ENCODE assay signal across 34 cellular contexts in genomic region chr1:153431928-153432327, GRCh38. TPM values are rescaled to one million over a fixed set of nuclear protein-coding genes. Genes with fewer than 3 reads are reported as not detected.
"Had no signal": no experiment of that assay in that cellular context is flagged by ENCODE, and none has a peak within 500 bp of the region (broad histone marks: within the 10 kb centered on the region; RNA-seq: fewer than 3 reads in every experiment).

No MANE protein-coding gene starts in this region.

- H3K36me3 ChIP-seq: ascending aorta, breast epithelium, gastroesophageal sphincter, heart right ventricle had no signal

- H3K27ac ChIP-seq: ascending aorta, breast epithelium, epithelial cell of prostate, gastroesophageal sphincter, heart right ventricle had no signal

- H3K4me3 ChIP-seq: ascending aorta, breast epithelium, gastroesophageal sphincter, heart right ventricle had no signal

- H3K27me3 ChIP-seq: ascending aorta had no signal

- H3K9me3 ChIP-seq: ascending aorta, breast epithelium, gastroesophageal sphincter, heart right ventricle had no signal

- H3K4me1 ChIP-seq: ascending aorta, breast epithelium, gastroesophageal sphincter, heart right ventricle had no signal

- DNase-seq: activated CD4-positive, alpha-beta memory T cell treated with anti-CD3 and anti-CD28 coated beads for 36 hours; activated CD4-positive, alpha-beta T cell treated with anti-CD3 and anti-CD28 coated beads for 36 hours; activated CD4-positive, alpha-beta T cell treated with anti-CD3 and anti-CD28 coated beads, Interleukin-2, amount 10 ng/mL, durations not matched to agents 24 days and 14 days; activated CD4-positive, CD25-positive, alpha-beta regulatory T cell; activated CD4-positive, CD25-positive, alpha-beta regulatory T cell treated with anti-CD3 and anti-CD28 coated beads, Interleukin-2, amount 50 U/mL, for 72 hours; activated CD8-positive, alpha-beta memory T cell treated with anti-CD3 and anti-CD28 coated beads, Interleukin-2, amount 10 ng/mL, durations not matched to agents 7 days and 5 days; activated CD8-positive, alpha-beta memory T cell treated with anti-CD3 and anti-CD28 coated beads, Interleukin-2, amount 50 U/mL, for 4 hours; activated CD8-positive, alpha-beta T cell treated with anti-CD3 and anti-CD28 coated beads, Interleukin-2, amount 10 ng/mL, durations not matched to agents 7 days and 5 days; activated gamma-delta T cell; activated naive CD4-positive, alpha-beta T cell; activated naive CD4-positive, alpha-beta T cell treated with anti-CD3 and anti-CD28 coated beads, Interleukin-2, amount 10 ng/mL, durations not matched to agents 7 days and 5 days; activated naive CD8-positive, alpha-beta T cell treated with anti-CD3 and anti-CD28 coated beads, Interleukin-2, amount 10 ng/mL, durations not matched to agents 7 days and 5 days; activated T-cell treated with anti-CD3 and anti-CD28 coated beads, Interleukin-2, amount 50 U/mL, for 1 hour; activated T-cell treated with anti-CD3 and anti-CD28 coated beads, Interleukin-2, amount 50 U/mL, for 48 hours; cortex of kidney; dermis blood vessel endothelial cell; effector CD4-positive, alpha-beta T cell; effector memory CD8-positive, alpha-beta T cell; foreskin melanocyte; heart right ventricle; T-helper 2 cell had no signal

RNA-seq across cellular contexts. Expression of gene S100A7A, which starts 15.6 kb away (rescaled TPM):
- total RNA-seq: activated CD4-positive, alpha-beta memory T cell treated with anti-CD3 and anti-CD28 coated beads for 36 hours; activated CD4-positive, alpha-beta T cell treated with anti-CD3 and anti-CD28 coated beads for 36 hours; activated CD4-positive, alpha-beta T cell treated with anti-CD3 and anti-CD28 coated beads, Interleukin-2, amount 10 ng/mL, durations not matched to agents 24 days and 14 days; activated CD8-positive, alpha-beta memory T cell treated with anti-CD3 and anti-CD28 coated beads for 36 hours; activated CD8-positive, alpha-beta memory T cell treated with anti-CD3 and anti-CD28 coated beads, Interleukin-2, amount 10 ng/mL, durations not matched to agents 7 days and 5 days; activated CD8-positive, alpha-beta T cell treated with anti-CD3 and anti-CD28 coated beads, Interleukin-2, amount 10 ng/mL, durations not matched to agents 7 days and 5 days; activated naive CD4-positive, alpha-beta T cell treated with anti-CD3 and anti-CD28 coated beads, Interleukin-2, amount 50 U/mL, for 72 hours; activated naive CD8-positive, alpha-beta T cell treated with anti-CD3 and anti-CD28 coated beads, Interleukin-2, amount 10 ng/mL, durations not matched to agents 7 days and 5 days; activated T-helper 1 cell treated with anti-CD3 and anti-CD28 coated beads, Interleukin-12 subunit alpha, Interleukin-12 subunit beta, Interleukin-2, Interleukin-4 antibody, amounts not matched to agents 30 ng/mL and 10 ng/mL and 1 ng/mL, durations not matched to agents 14 hours and 24 hours and 36 hours; ascending aorta; breast epithelium; cardiac septum; cerebellum; dermis blood vessel endothelial cell; fibroblast of lung; fibroblast of villous mesenchyme; glomerular endothelial cell; heart right ventricle; T-helper 1 cell treated with Interleukin-12 subunit alpha and Interleukin-12 subunit beta and Interleukin-4 antibody, amounts not matched to agents 30 ng/mL and 1 ng/mL, for 36 hours had no signal

RNA-seq across cellular contexts. Expression of gene S100A7, which starts 28.5 kb away (rescaled TPM):
- total RNA-seq: activated CD4-positive, alpha-beta memory T cell treated with anti-CD3 and anti-CD28 coated beads for 36 hours; activated CD4-positive, alpha-beta T cell treated with anti-CD3 and anti-CD28 coated beads for 36 hours; activated CD4-positive, alpha-beta T cell treated with anti-CD3 and anti-CD28 coated beads, Interleukin-2, amount 10 ng/mL, durations not matched to agents 24 days and 14 days; activated CD8-positive, alpha-beta memory T cell treated with anti-CD3 and anti-CD28 coated beads for 36 hours; activated CD8-positive, alpha-beta memory T cell treated with anti-CD3 and anti-CD28 coated beads, Interleukin-2, amount 10 ng/mL, durations not matched to agents 7 days and 5 days; activated CD8-positive, alpha-beta T cell treated with anti-CD3 and anti-CD28 coated beads, Interleukin-2, amount 10 ng/mL, durations not matched to agents 7 days and 5 days; activated naive CD4-positive, alpha-beta T cell treated with anti-CD3 and anti-CD28 coated beads, Interleukin-2, amount 50 U/mL, for 72 hours; activated naive CD8-positive, alpha-beta T cell treated with anti-CD3 and anti-CD28 coated beads, Interleukin-2, amount 10 ng/mL, durations not matched to agents 7 days and 5 days; activated T-helper 1 cell treated with anti-CD3 and anti-CD28 coated beads, Interleukin-12 subunit alpha, Interleukin-12 subunit beta, Interleukin-2, Interleukin-4 antibody, amounts not matched to agents 30 ng/mL and 10 ng/mL and 1 ng/mL, durations not matched to agents 14 hours and 24 hours and 36 hours; ascending aorta; breast epithelium; cardiac septum; cerebellum; dermis blood vessel endothelial cell; fibroblast of lung; fibroblast of villous mesenchyme; glomerular endothelial cell; heart right ventricle; T-helper 1 cell treated with Interleukin-12 subunit alpha and Interleukin-12 subunit beta and Interleukin-4 antibody, amounts not matched to agents 30 ng/mL and 1 ng/mL, for 36 hours had no signal

RNA-seq across cellular contexts. Expression of gene S100A8, which starts 41.1 kb away (rescaled TPM):
- total RNA-seq: activated CD4-positive, alpha-beta memory T cell treated with anti-CD3 and anti-CD28 coated beads for 36 hours; activated CD4-positive, alpha-beta T cell treated with anti-CD3 and anti-CD28 coated beads for 36 hours; activated CD4-positive, alpha-beta T cell treated with anti-CD3 and anti-CD28 coated beads, Interleukin-2, amount 10 ng/mL, durations not matched to agents 24 days and 14 days; activated CD8-positive, alpha-beta memory T cell treated with anti-CD3 and anti-CD28 coated beads for 36 hours; activated CD8-positive, alpha-beta memory T cell treated with anti-CD3 and anti-CD28 coated beads, Interleukin-2, amount 10 ng/mL, durations not matched to agents 7 days and 5 days; activated CD8-positive, alpha-beta T cell treated with anti-CD3 and anti-CD28 coated beads, Interleukin-2, amount 10 ng/mL, durations not matched to agents 7 days and 5 days; activated naive CD4-positive, alpha-beta T cell treated with anti-CD3 and anti-CD28 coated beads, Interleukin-2, amount 50 U/mL, for 72 hours; activated T-helper 1 cell treated with anti-CD3 and anti-CD28 coated beads, Interleukin-12 subunit alpha, Interleukin-12 subunit beta, Interleukin-2, Interleukin-4 antibody, amounts not matched to agents 30 ng/mL and 10 ng/mL and 1 ng/mL, durations not matched to agents 14 hours and 24 hours and 36 hours; dermis blood vessel endothelial cell; fibroblast of lung; fibroblast of villous mesenchyme; glomerular endothelial cell; T-helper 1 cell treated with Interleukin-12 subunit alpha and Interleukin-12 subunit beta and Interleukin-4 antibody, amounts not matched to agents 30 ng/mL and 1 ng/mL, for 36 hours had no signal

RNA-seq across cellular contexts. Expression of gene S100A12, which starts 56.5 kb away (rescaled TPM):
- total RNA-seq: activated CD4-positive, alpha-beta memory T cell treated with anti-CD3 and anti-CD28 coated beads for 36 hours; activated CD4-positive, alpha-beta T cell treated with anti-CD3 and anti-CD28 coated beads for 36 hours; activated CD4-positive, alpha-beta T cell treated with anti-CD3 and anti-CD28 coated beads, Interleukin-2, amount 10 ng/mL, durations not matched to agents 24 days and 14 days; activated CD8-positive, alpha-beta memory T cell treated with anti-CD3 and anti-CD28 coated beads for 36 hours; activated CD8-positive, alpha-beta memory T cell treated with anti-CD3 and anti-CD28 coated beads, Interleukin-2, amount 10 ng/mL, durations not matched to agents 7 days and 5 days; activated CD8-positive, alpha-beta T cell treated with anti-CD3 and anti-CD28 coated beads, Interleukin-2, amount 10 ng/mL, durations not matched to agents 7 days and 5 days; activated naive CD4-positive, alpha-beta T cell treated with anti-CD3 and anti-CD28 coated beads, Interleukin-2, amount 50 U/mL, for 72 hours; activated naive CD8-positive, alpha-beta T cell treated with anti-CD3 and anti-CD28 coated beads, Interleukin-2, amount 10 ng/mL, durations not matched to agents 7 days and 5 days; activated T-helper 1 cell treated with anti-CD3 and anti-CD28 coated beads, Interleukin-12 subunit alpha, Interleukin-12 subunit beta, Interleukin-2, Interleukin-4 antibody, amounts not matched to agents 30 ng/mL and 10 ng/mL and 1 ng/mL, durations not matched to agents 14 hours and 24 hours and 36 hours; ascending aorta; dermis blood vessel endothelial cell; fibroblast of lung; fibroblast of villous mesenchyme; glomerular endothelial cell; T-helper 1 cell treated with Interleukin-12 subunit alpha and Interleukin-12 subunit beta and Interleukin-4 antibody, amounts not matched to agents 30 ng/mL and 1 ng/mL, for 36 hours had no signal
